11 cellular contexts compared by ENCODE assay signal in genomic region chr14:95185452-95186392, GRCh38. TPM values are rescaled to one million over a fixed set of nuclear protein-coding genes. Genes with fewer than 3 reads are reported as not detected.
DNase-seq lines count a peak whose midpoint lies in the region; ATAC-seq and TF ChIP-seq lines count a peak whose summit lies in the region.
"Had no signal": no experiment of that assay in that cellular context is flagged by ENCODE, and none has a peak within 500 bp of the region (broad histone marks: within the 10 kb centered on the region; RNA-seq: fewer than 3 reads in every experiment).

No MANE protein-coding gene starts in this region.

- peaks cover 0 to 5% of the 10 kb centered on the region in 2 donors for H3K36me3 Mint-ChIP-seq in CD4-positive, alpha-beta memory T cell
- H3K36me3 Mint-ChIP-seq in endothelial cell (ENCODE audit: low read depth, unreplicated experiment): no peaks in the 10 kb centered on the region
- H3K36me3 Mint-ChIP-seq: stimulated activated effector memory CD8-positive, alpha-beta T cell treated with anti-CD3 and anti-CD28 coated beads, Interleukin-12 subunit alpha, Interleukin-12 subunit beta, amount 100 ng/mL, for 72 hours had no signal

- H3K4me1 Mint-ChIP-seq in CD4-positive, alpha-beta memory T cell: peaks cover 0 to 3% (median 0%) of the 10 kb centered on the region in 4 donors
- peaks cover 18% of the 10 kb centered on the region for H3K4me1 Mint-ChIP-seq in endothelial cell (ENCODE audit: unreplicated experiment)
- H3K4me1 Mint-ChIP-seq: stimulated activated effector memory CD8-positive, alpha-beta T cell treated with anti-CD3 and anti-CD28 coated beads, Interleukin-12 subunit alpha, Interleukin-12 subunit beta, amount 100 ng/mL, for 72 hours had no signal

- peaks cover 16 to 18% of the 10 kb centered on the region in 2 donors for H3K27me3 Mint-ChIP-seq in CD4-positive, alpha-beta memory T cell
- peaks cover 6% of the 10 kb centered on the region for H3K27me3 Mint-ChIP-seq in endothelial cell (ENCODE audit: unreplicated experiment)

- H2AFZ ChIP-seq in GM23248: no peak overlapping the region
- H2AFZ ChIP-seq in hepatocyte: no peak overlapping the region

- no peaks in the 10 kb centered on the region for H4K20me1 ChIP-seq in GM23248 (ENCODE audit: insufficient read depth)
- no peaks in the 10 kb centered on the region for H4K20me1 ChIP-seq in hepatocyte (ENCODE audit: insufficient read depth, poor library complexity, severe bottlenecking)

- no peaks in the 10 kb centered on the region for H3K9me3 ChIP-seq in GM23248 (ENCODE audit: low read depth)
- no peaks in the 10 kb centered on the region for H3K9me3 ChIP-seq in ascending aorta
- H3K9me3 ChIP-seq in hepatocyte (ENCODE audit: low read depth): peaks cover 7% of the 10 kb centered on the region
- no peaks in the 10 kb centered on the region for H3K9me3 ChIP-seq in CD4-positive, alpha-beta memory T cell (ENCODE audit: control insufficient read depth in 1 of 2, low read length in 2 of 2)

- H3K9ac ChIP-seq in GM23248: no peak overlapping the region

- H3K27ac ChIP-seq in GM23248 (no peak overlapping the region), ascending aorta (peak overlapping the region; percentile 27 to 30), hepatocyte (peak overlapping the region; percentile 80), skin epidermis (peak overlapping the region in 18 of 21 experiments; percentile 3 to 79 (median 56))
- no peak overlapping the region for H3K27ac ChIP-seq in CD4-positive, alpha-beta memory T cell (ENCODE audit: low read depth, low read length)

- DNase-seq in GM23248: peak; percentile 18
- peak; percentile 22 to 72 for DNase-seq in ascending aorta (ENCODE audit: low spot score in 2 of 2)
- no peak for DNase-seq in hepatocyte (ENCODE audit: low spot score)
- no peak for DNase-seq in CD4-positive, alpha-beta memory T cell
- DNase-seq in endothelial cell (ENCODE audit: low spot score): no peak
- no peak for DNase-seq in NCI-H1048 (lab: John Stamatoyannopoulos, UW)
- DNase-seq: H7 had no signal

- WGBS in GM23248 (ENCODE audit: low coverage in 1 of 2, low lambda C conversion rate in 2 of 2, missing lambda C conversion rate in 2 of 2), 2 experiments: 65 to 66% methylated on average over 17 of the region's 17 CpGs
- 71% methylated on average over 17 of the region's 17 CpGs for WGBS in hepatocyte (ENCODE audit: low lambda C conversion rate, missing lambda C conversion rate)

- H3K4me2 ChIP-seq in GM23248 (ENCODE audit: unreplicated experiment) (no peak overlapping the region), hepatocyte (peak overlapping the region; percentile 45)

- intact Hi-C loops in ascending aorta (cut with DNase I): no loop called here
- intact Hi-C loops in CD4-positive, alpha-beta memory T cell (cut with micrococcal nuclease): no loop called here

- peak overlapping the region in 1 of 7 donors; percentile 21 for H3K27ac Mint-ChIP-seq in CD4-positive, alpha-beta memory T cell
- no peak overlapping the region for H3K27ac Mint-ChIP-seq in endothelial cell (ENCODE audit: unreplicated experiment)
- H3K27ac Mint-ChIP-seq: stimulated activated effector memory CD8-positive, alpha-beta T cell treated with anti-CD3 and anti-CD28 coated beads, Interleukin-12 subunit alpha, Interleukin-12 subunit beta, amount 100 ng/mL, for 72 hours; T-helper 1 cell treated with Interleukin-12 subunit alpha and Interleukin-12 subunit beta and Interleukin-4 antibody, amounts not matched to agents 30 μg/mL and 1 μg/mL, for 36 hours had no signal

- POLR2A ChIA-PET in CD4-positive, alpha-beta memory T cell (lab: Charles Lee; ENCODE audit: partially characterized antibody): no interaction called here

- H3K9me2 ChIP-seq in GM23248 (ENCODE audit: insufficient read depth) (no peaks in the 10 kb centered on the region), hepatocyte (replicated peaks; ENCODE audit: insufficient read depth) (no peaks in the 10 kb centered on the region)

- no peaks in the 10 kb centered on the region for H3F3A ChIP-seq in GM23248 (ENCODE audit: insufficient read depth)

- H3K4me3 Mint-ChIP-seq in CD4-positive, alpha-beta memory T cell: no peak overlapping the region
- H3K4me3 Mint-ChIP-seq in endothelial cell (ENCODE audit: unreplicated experiment): no peak overlapping the region
- H3K4me3 Mint-ChIP-seq: stimulated activated effector memory CD8-positive, alpha-beta T cell treated with anti-CD3 and anti-CD28 coated beads, Interleukin-12 subunit alpha, Interleukin-12 subunit beta, amount 100 ng/mL, for 72 hours; T-helper 1 cell treated with Interleukin-12 subunit alpha and Interleukin-12 subunit beta and Interleukin-4 antibody, amounts not matched to agents 30 μg/mL and 1 μg/mL, for 36 hours had no signal

- no peaks in the 10 kb centered on the region for H3K79me2 ChIP-seq in GM23248 (ENCODE audit: insufficient read depth)
- no peaks in the 10 kb centered on the region for H3K79me2 ChIP-seq in hepatocyte

- no peak overlapping the region for H3K4me3 ChIP-seq in GM23248
- no peak overlapping the region for H3K4me3 ChIP-seq in ascending aorta
- H3K4me3 ChIP-seq in hepatocyte: no peak overlapping the region
- no peak overlapping the region for H3K4me3 ChIP-seq in skin epidermis
- no peak overlapping the region for H3K4me3 ChIP-seq in CD4-positive, alpha-beta memory T cell (ENCODE audit: low read length in 2 of 2)

- H3K36me3 ChIP-seq in GM23248 (ENCODE audit: low read depth) (no peaks in the 10 kb centered on the region), ascending aorta (no peaks in the 10 kb centered on the region), hepatocyte (replicated peaks; ENCODE audit: insufficient read depth, low read depth) (no peaks in the 10 kb centered on the region)
- H3K36me3 ChIP-seq in CD4-positive, alpha-beta memory T cell (ENCODE audit: insufficient read depth, low read length): no peaks in the 10 kb centered on the region

- ATAC-seq in HG03039 (IDR thresholded peaks at IDR 0.05; ENCODE audit: unreplicated experiment): no peak
- ATAC-seq: stimulated activated effector memory CD8-positive, alpha-beta T cell treated with anti-CD3 and anti-CD28 coated beads, Interleukin-12 subunit alpha, Interleukin-12 subunit beta, amount 100 ng/mL, for 72 hours had no signal

- H3K9me3 Mint-ChIP-seq in CD4-positive, alpha-beta memory T cell: peaks cover 0 to 6% (median 2%) of the 10 kb centered on the region in 8 donors
- H3K9me3 Mint-ChIP-seq in endothelial cell (ENCODE audit: unreplicated experiment): no peaks in the 10 kb centered on the region
- H3K9me3 Mint-ChIP-seq: stimulated activated effector memory CD8-positive, alpha-beta T cell treated with anti-CD3 and anti-CD28 coated beads, Interleukin-12 subunit alpha, Interleukin-12 subunit beta, amount 100 ng/mL, for 72 hours had no signal

- H3K4me1 ChIP-seq in GM23248 (ENCODE audit: insufficient read depth) (0 out of 2 replicates have a peak, but pooled peaks cover 2% of the 10 kb centered on the region), ascending aorta (no peaks in the 10 kb centered on the region), hepatocyte (ENCODE audit: insufficient read depth) (peaks cover 17% of the 10 kb centered on the region)
- H3K4me1 ChIP-seq in CD4-positive, alpha-beta memory T cell (ENCODE audit: insufficient read depth, low read length): no peaks in the 10 kb centered on the region

- in situ Hi-C loops in GM23248 (cut with MboI): no loop called here

- CTCF ChIA-PET in CD4-positive, alpha-beta memory T cell (lab: Charles Lee; ENCODE audit: partially characterized antibody): interaction anchor here (2.2 kb wide), 1 partner anchor 11 kb away, joined by 7 read pairs; no protein-coding TSS in a partner anchor

- H3K27me3 ChIP-seq in GM23248 (replicated peaks; ENCODE audit: insufficient read depth) (no peaks in the 10 kb centered on the region), ascending aorta (no peaks in the 10 kb centered on the region), hepatocyte (no peaks in the 10 kb centered on the region)
- no peaks in the 10 kb centered on the region for H3K27me3 ChIP-seq in CD4-positive, alpha-beta memory T cell (ENCODE audit: insufficient read depth, low read length)

- TF ChIP-seq CTCF in ascending aorta (IDR thresholded peaks at IDR 0.05): no peak
- TF ChIP-seq CTCF in hepatocyte (IDR thresholded peaks at IDR 0.05; ENCODE audit: poor library complexity): no peak
- no peak for TF ChIP-seq CTCF in endothelial cell (IDR thresholded peaks at IDR 0.05; ENCODE audit: unreplicated experiment)

RNA-seq across cellular contexts. Expression of gene DICER1, which starts 28.4 kb away (rescaled TPM):
- total RNA-seq in GM23248 (2014; rRNA removed; shearing (Covaris generic)): 27.6 and 28.2 TPM in 2 replicates
- polyA plus RNA-seq in GM23248 (2016; fragmentation: Nextera tagmentation; extraction: Ambion mirVana) (9.8 and 10.8 TPM in 2 replicates), hepatocyte (19.8 and 20.0 TPM in 2 replicates)
- total RNA-seq in ascending aorta (134 TPM), hepatocyte (64.3 and 111 TPM in 2 replicates), endothelial cell (ENCODE audit: unreplicated experiment) (69.2 TPM)
- total RNA-seq in CD4-positive, alpha-beta memory T cell: 10 to 100 TPM; 58.8 to 62.8 TPM
- 10 to 100 TPM in 1 of 2 donors, 1 to 10 TPM in 1; 8.8 to 14.8 TPM for polyA plus RNA-seq in CD4-positive, alpha-beta memory T cell

Comparison
In these comparisons a context has a peak if more than half of its experiments do, and no peak if none do; other contexts are left out.
1. DNase-seq: peak in GM23248 (single experiment) and ascending aorta (2 of 2); none in hepatocyte (single experiment), CD4-positive, alpha-beta memory T cell (0 of 5), endothelial cell (single experiment) and NCI-H1048 (single experiment).
2. H3K27ac ChIP-seq: peak in ascending aorta (2 of 2), hepatocyte (single experiment) and skin epidermis (18 of 21); none in GM23248 (single experiment) and CD4-positive, alpha-beta memory T cell (single experiment).